In genomic region chrX:40106677-40107290, GRCh38 we compare ENCODE assay signal across 8 cellular contexts. TPM values are rescaled to one million over a fixed set of nuclear protein-coding genes. Genes with fewer than 3 reads are reported as not detected.
DNase-seq lines count a peak whose midpoint lies in the region; ATAC-seq and TF ChIP-seq lines count a peak whose summit lies in the region.

No MANE protein-coding gene starts in this region.

- H3K9me3 Mint-ChIP-seq in MCF 10A (ENCODE audit: unreplicated experiment), result no peaks in the 10 kb centered on the region

- peaks cover 5% of the 10 kb centered on the region for H3K4me1 Mint-ChIP-seq in MCF 10A (ENCODE audit: insufficient read depth, unreplicated experiment)

- no peaks in the 10 kb centered on the region for H3K36me3 Mint-ChIP-seq in MCF 10A (ENCODE audit: insufficient read depth, unreplicated experiment)

- DNase-seq in AG08396 (ENCODE audit: low spot score) (peak; percentile 15), HFF-Myc (ENCODE audit: extremely low read depth, low read depth) (no peak), MCF 10A (ENCODE audit: unreplicated experiment) (no peak), NCI-H2107 (lab: John Stamatoyannopoulos, UW) (no peak), activated gamma-delta T cell treated with Interleukin-2 at 50 U/mL for 16 hours (no peak)
- no peak for DNase-seq in activated effector memory CD4-positive, alpha-beta T cell treated with anti-CD3 and anti-CD28 coated beads, Interleukin-2, amount 50 U/mL, for 16 hours

- no peaks in the 10 kb centered on the region for H3K36me3 ChIP-seq in muscle layer of duodenum (ENCODE audit: control insufficient read depth in 1 of 2, insufficient read depth in 2 of 2, low read length in 2 of 2)

- H3K4me3 ChIP-seq in HFF-Myc (replicated peaks; ENCODE audit: low read depth, low read length) (peak overlapping the region; percentile 28), muscle layer of duodenum (ENCODE audit: low read depth in 1 of 2, low read length in 2 of 2) (peak overlapping the region; percentile 52 to 56)

- H3K27ac ChIP-seq in muscle layer of duodenum (ENCODE audit: low read length), result peak overlapping the region; percentile 23

- H3K9me3 ChIP-seq in muscle layer of duodenum (ENCODE audit: control insufficient read depth in 1 of 2, low read length in 2 of 2), result no peaks in the 10 kb centered on the region

- H3K27ac Mint-ChIP-seq in MCF 10A (ENCODE audit: low read depth, unreplicated experiment), result no peak overlapping the region

- peaks cover 0 to 13% of the 10 kb centered on the region in 2 donors for H3K4me1 ChIP-seq in muscle layer of duodenum (ENCODE audit: control insufficient read depth in 1 of 2, insufficient read depth in 2 of 2, low read length in 2 of 2)

- no peak for ATAC-seq in HG03135 (IDR thresholded peaks at IDR 0.05; ENCODE audit: unreplicated experiment)

- H3K4me3 Mint-ChIP-seq in MCF 10A (ENCODE audit: unreplicated experiment), result peak overlapping the region; percentile 76

- intact Hi-C loops in MCF 10A (cut with micrococcal nuclease), result loop anchor here (10.0 kb wide), 1 partner anchor 158 kb away; no protein-coding TSS in a partner anchor

- TF ChIP-seq CTCF in HFF-Myc (IDR thresholded peaks at IDR 0.05; ENCODE audit: low read depth, low read length, missing control alignments) (no peak), MCF 10A (IDR thresholded peaks at IDR 0.05; ENCODE audit: unreplicated experiment) (no peak)

- BruUV-seq in MCF 10A (replicated peaks; lab: Mats Ljungman, UMichigan), result no TSS peak

- H3K27me3 ChIP-seq in muscle layer of duodenum (ENCODE audit: low read depth, low read length), result no peaks in the 10 kb centered on the region

- POLR2A ChIA-PET in MCF 10A (lab: Yijun Ruan, JAX), result interaction anchor here (0.6 kb wide), 1 partner anchor 90 kb away, joined by 3 read pairs; no protein-coding TSS in a partner anchor

- peaks cover 12% of the 10 kb centered on the region for H3K27me3 Mint-ChIP-seq in MCF 10A (ENCODE audit: insufficient read depth, unreplicated experiment)

- CTCF ChIA-PET in MCF 10A (lab: Yijun Ruan, JAX), result no interaction called here

RNA-seq across cellular contexts. Expression of gene BCOR, which starts 9.0 kb away (rescaled TPM):
- 7.5 and 12.0 TPM in 2 replicates for total RNA-seq in MCF 10A (2022)
